ENCODE assay signal across 30 cellular contexts in genomic region chr9:29422445-29422844, GRCh38.
A peak's percentile ranks its signal among the peaks of the same experiment; 100 is the strongest.
DNase-seq lines count a peak whose midpoint lies in the region; ATAC-seq and TF ChIP-seq lines count a peak whose summit lies in the region.
"Had no signal": no experiment of that assay in that cellular context is flagged by ENCODE, and none has a peak within 500 bp of the region (broad histone marks: within the 10 kb centered on the region; RNA-seq: fewer than 3 reads in every experiment).

No MANE protein-coding gene starts in this region.

- H3K36me3 Mint-ChIP-seq in stimulated activated naive B cell treated with anti-CD40 and anti-IgM and Interleukin-4, amounts not matched to agents 10 μg/mL and 1 μg/mL and 100 μg/mL, for 72 hours = no peaks in the 10 kb centered on the region
- H3K36me3 Mint-ChIP-seq: activated naive CD8-positive, alpha-beta T cell treated with anti-CD3 and anti-CD28 coated beads for 36 hours; naive thymus-derived CD4-positive, alpha-beta T cell had no signal

- H3K9me3 ChIP-seq in OCI-LY7 (ENCODE audit: low read length) = no peaks in the 10 kb centered on the region
- H3K9me3 ChIP-seq: BE2C, lower lobe of right lung, MG63, SK-N-SH, thoracic aorta had no signal

- no peak overlapping the region for H3K4me2 ChIP-seq in OCI-LY7 (ENCODE audit: low read length)
- H3K4me2 ChIP-seq: hepatocyte, SK-N-SH had no signal

- H3K27ac Mint-ChIP-seq in stimulated activated naive B cell treated with anti-CD40 and anti-IgM and Interleukin-4, amounts not matched to agents 10 μg/mL and 1 μg/mL and 100 μg/mL, for 72 hours = no peak overlapping the region
- H3K27ac Mint-ChIP-seq: activated naive CD8-positive, alpha-beta T cell treated with anti-CD3 and anti-CD28 coated beads for 36 hours; activated T-cell treated with anti-CD3 and anti-CD28 coated beads, Interleukin-2, amount 50 U/mL, for 24 hours; HFFc6; naive thymus-derived CD4-positive, alpha-beta T cell; stimulated activated naive CD8-positive, alpha-beta T cell treated with anti-CD3 and anti-CD28 coated beads, Interleukin-15, Interleukin-2, amounts not matched to agents 100 ng/mL and 50 ng/mL, for 24 hours had no signal

- H3K4me3 ChIP-seq in OCI-LY7 (ENCODE audit: low read depth, low read length, poor library complexity, severe bottlenecking) = no peak overlapping the region
- H3K4me3 ChIP-seq: hepatocyte, K562, lower lobe of right lung, MG63, spleen, thoracic aorta had no signal

- CTCF ChIA-PET in OCI-LY7 (lab: Charles Lee; ENCODE audit: unreplicated experiment) = no interaction called here

- DNase-seq in Kasumi-1 (lab: John Stamatoyannopoulos, UW) = peak; percentile 62 to 64
- DNase-seq in OCI-LY7 (ENCODE audit: low spot score) = peak; percentile 5
- DNase-seq in erythroblast (lab: John Stamatoyannopoulos, UW) = peak; percentile 3 to 51
- no peak for DNase-seq in stimulated activated naive B cell treated with anti-CD40 and anti-IgM and Interleukin-4, amounts not matched to agents 10 μg/mL and 1 μg/mL and 100 μg/mL, for 72 hours
- no peak for DNase-seq in kidney glomerular epithelial cell (lab: John Stamatoyannopoulos, UW)
- DNase-seq: activated CD4-positive, alpha-beta T cell treated with anti-CD3 and anti-CD28 coated beads, Interleukin-2, amount 50 U/mL, for 1 hour; activated CD4-positive, CD25-positive, alpha-beta regulatory T cell; activated gamma-delta T cell; activated naive CD8-positive, alpha-beta T cell treated with anti-CD3 and anti-CD28 coated beads for 36 hours; activated T-cell treated with anti-CD3 and anti-CD28 coated beads, Interleukin-2, amount 50 U/mL, for 24 hours; anterior cingulate cortex; BE2C; DMS153; GOT3; HFFc6; lower lobe of right lung; MG63; naive thymus-derived CD4-positive, alpha-beta T cell; NCI-H446 treated with DMSO at 0.1 percent for 48 hours; NCI-H774; right cardiac atrium; SK-N-SH; spleen; stimulated activated CD4-positive, alpha-beta T cell treated with anti-CD3 and anti-CD28 coated beads, Interleukin-2, amount 100 ng/mL, for 24 hours had no signal

- H3K4me1 Mint-ChIP-seq in stimulated activated naive B cell treated with anti-CD40 and anti-IgM and Interleukin-4, amounts not matched to agents 10 μg/mL and 1 μg/mL and 100 μg/mL, for 72 hours = no peaks in the 10 kb centered on the region
- H3K4me1 Mint-ChIP-seq: activated naive CD8-positive, alpha-beta T cell treated with anti-CD3 and anti-CD28 coated beads for 36 hours; naive thymus-derived CD4-positive, alpha-beta T cell had no signal

- no peaks in the 10 kb centered on the region for H3K9me2 ChIP-seq in OCI-LY7 (ENCODE audit: insufficient read depth, low read length)
- H3K9me2 ChIP-seq: SK-N-SH had no signal

- TF ChIP-seq POLR2A in erythroblast (IDR thresholded peaks at IDR 0.05; ENCODE audit: low read length) (no peak), GM18505 (IDR thresholded peaks at IDR 0.05; ENCODE audit: borderline replicate concordance, extremely low read depth, insufficient read depth, insufficient read length) (no peak)

- no peak overlapping the region for H3K4me3 Mint-ChIP-seq in stimulated activated naive B cell treated with anti-CD40 and anti-IgM and Interleukin-4, amounts not matched to agents 10 μg/mL and 1 μg/mL and 100 μg/mL, for 72 hours
- H3K4me3 Mint-ChIP-seq: activated naive CD8-positive, alpha-beta T cell treated with anti-CD3 and anti-CD28 coated beads for 36 hours; activated T-cell treated with anti-CD3 and anti-CD28 coated beads, Interleukin-2, amount 50 U/mL, for 24 hours; HFFc6; naive thymus-derived CD4-positive, alpha-beta T cell; stimulated activated naive CD8-positive, alpha-beta T cell treated with anti-CD3 and anti-CD28 coated beads, Interleukin-15, Interleukin-2, amounts not matched to agents 100 ng/mL and 50 ng/mL, for 24 hours had no signal

- no peaks in the 10 kb centered on the region for H3K4me1 ChIP-seq in OCI-LY7 (ENCODE audit: insufficient read depth, low read length, poor library complexity, severe bottlenecking)
- H3K4me1 ChIP-seq: BE2C, lower lobe of right lung, spleen had no signal

- intact Hi-C loops in OCI-LY7 (cut with micrococcal nuclease; ENCODE audit: unreplicated experiment) = no loop called here

- H4K20me1 ChIP-seq in OCI-LY7 (ENCODE audit: insufficient read depth, low read length) = no peaks in the 10 kb centered on the region

- TF ChIP-seq CTCF in OCI-LY7 (conservative IDR thresholded peaks at IDR 0.05; ENCODE audit: low read length) = no peak

- ATAC-seq in GM19463 (IDR thresholded peaks at IDR 0.05; ENCODE audit: unreplicated experiment) = peak; percentile 58
- ATAC-seq in stimulated activated naive B cell treated with anti-CD40 and anti-IgM and Interleukin-4, amounts not matched to agents 10 μg/mL and 1 μg/mL and 100 μg/mL, for 72 hours (replicated peaks) = no peak
- no peak for ATAC-seq in GM18505 (IDR thresholded peaks at IDR 0.05; ENCODE audit: unreplicated experiment)
- ATAC-seq: K562; lower lobe of right lung; naive thymus-derived CD4-positive, alpha-beta T cell; right cardiac atrium had no signal

- no peaks in the 10 kb centered on the region for H3K27me3 Mint-ChIP-seq in stimulated activated naive B cell treated with anti-CD40 and anti-IgM and Interleukin-4, amounts not matched to agents 10 μg/mL and 1 μg/mL and 100 μg/mL, for 72 hours
- H3K27me3 Mint-ChIP-seq: activated naive CD8-positive, alpha-beta T cell treated with anti-CD3 and anti-CD28 coated beads for 36 hours; activated T-cell treated with anti-CD3 and anti-CD28 coated beads, Interleukin-2, amount 50 U/mL, for 24 hours; naive thymus-derived CD4-positive, alpha-beta T cell; stimulated activated naive CD8-positive, alpha-beta T cell treated with anti-CD3 and anti-CD28 coated beads, Interleukin-15, Interleukin-2, amounts not matched to agents 100 ng/mL and 50 ng/mL, for 24 hours had no signal

- no peaks in the 10 kb centered on the region for H3K36me3 ChIP-seq in OCI-LY7 (ENCODE audit: insufficient read depth, low read length)
- H3K36me3 ChIP-seq: BE2C, lower lobe of right lung, MG63, spleen, thoracic aorta had no signal

- no peaks in the 10 kb centered on the region for H3K79me2 ChIP-seq in OCI-LY7 (ENCODE audit: insufficient read depth, low read depth, low read length)
- H3K79me2 ChIP-seq: hepatocyte had no signal

- no peak overlapping the region for H2AFZ ChIP-seq in OCI-LY7 (ENCODE audit: low read length)
- H2AFZ ChIP-seq: hepatocyte had no signal

- peaks cover 4 to 11% of the 10 kb centered on the region in 2 donors for H3K9me3 Mint-ChIP-seq in stimulated activated naive B cell treated with anti-CD40 and anti-IgM and Interleukin-4, amounts not matched to agents 10 μg/mL and 1 μg/mL and 100 μg/mL, for 72 hours
- H3K9me3 Mint-ChIP-seq: HFFc6; stimulated activated naive CD8-positive, alpha-beta T cell treated with anti-CD3 and anti-CD28 coated beads, Interleukin-15, Interleukin-2, amounts not matched to agents 100 ng/mL and 50 ng/mL, for 24 hours had no signal

- no TSS peak for BruUV-seq in OCI-LY7 (replicated peaks; lab: Mats Ljungman, UMichigan)

- no peak overlapping the region for H3K27ac ChIP-seq in OCI-LY7 (ENCODE audit: low read depth, low read length, poor library complexity, severe bottlenecking)
- H3K27ac ChIP-seq: hepatocyte, lower lobe of right lung, spleen, thoracic aorta had no signal

- POLR2A ChIA-PET in OCI-LY7 (lab: Charles Lee) = interaction anchor here (0.7 to 1.6 kb wide), 3 partner anchors 9 to 167 kb away, joined by 3 to 4 read pairs (median 3); no protein-coding TSS in a partner anchor

Comparison
In these comparisons a context has a peak if more than half of its experiments do, and no peak if none do; other contexts are left out.
1. DNase-seq: peak in Kasumi-1 (2 of 2), OCI-LY7 (single experiment) and erythroblast (2 of 2); none in stimulated activated naive B cell treated with anti-CD40 and anti-IgM and Interleukin-4, amounts not matched to agents 10 μg/mL and 1 μg/mL and 100 μg/mL, for 72 hours (single experiment) and kidney glomerular epithelial cell (single experiment).